ENCODE assay signal across 29 cellular contexts in the genomic region with DNA sequence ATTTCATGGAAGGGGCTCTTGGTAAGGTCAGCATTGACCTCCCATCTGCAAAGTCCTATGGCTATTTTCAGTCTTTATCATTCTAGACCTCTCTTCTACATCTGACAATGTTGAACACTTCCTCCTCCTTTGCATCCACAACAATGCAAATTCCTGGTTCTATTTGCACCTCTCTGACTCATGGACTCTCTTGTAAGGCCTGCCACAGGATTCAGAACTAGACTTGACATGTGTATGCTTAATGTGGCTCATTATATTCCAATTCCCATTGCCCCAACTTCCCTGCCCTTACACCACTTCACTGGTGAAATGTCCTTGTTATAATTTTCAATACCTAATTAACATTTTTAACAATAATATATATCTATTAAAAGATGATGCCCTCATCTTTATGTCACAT.
"Had no signal": no experiment of that assay in that cellular context is flagged by ENCODE, and none has a peak within 500 bp of the region (broad histone marks: within the 10 kb centered on the region; RNA-seq: fewer than 3 reads in every experiment).

No MANE protein-coding gene starts in this region.

- H3K4me1 Mint-ChIP-seq: activated naive CD4-positive, alpha-beta T cell treated with anti-CD3 and anti-CD28 coated beads, Interleukin-2, amount 10 ng/mL, durations not matched to agents 7 days and 5 days; activated naive CD8-positive, alpha-beta T cell treated with anti-CD3 and anti-CD28 coated beads for 36 hours had no signal

- H3K4me3 ChIP-seq: adrenal gland, MG63, SJSA1 had no signal

- H3K27me3 Mint-ChIP-seq: activated CD8-positive, alpha-beta T cell treated with anti-CD3 and anti-CD28 coated beads for 36 hours; activated naive CD4-positive, alpha-beta T cell treated with anti-CD3 and anti-CD28 coated beads, Interleukin-2, amount 10 ng/mL, durations not matched to agents 7 days and 5 days; activated naive CD8-positive, alpha-beta T cell treated with anti-CD3 and anti-CD28 coated beads for 36 hours had no signal

- H3K36me3 ChIP-seq: adrenal gland, MG63, SJSA1 had no signal

- H3K4me3 Mint-ChIP-seq: activated CD8-positive, alpha-beta T cell treated with anti-CD3 and anti-CD28 coated beads for 36 hours; activated naive CD4-positive, alpha-beta T cell treated with anti-CD3 and anti-CD28 coated beads, Interleukin-2, amount 10 ng/mL, durations not matched to agents 7 days and 5 days; activated naive CD8-positive, alpha-beta T cell treated with anti-CD3 and anti-CD28 coated beads for 36 hours; activated T-cell treated with anti-CD3 and anti-CD28 coated beads, Interleukin-2, amount 50 U/mL, for 72 hours had no signal

- H3K27ac Mint-ChIP-seq: activated CD8-positive, alpha-beta T cell treated with anti-CD3 and anti-CD28 coated beads for 36 hours; activated naive CD4-positive, alpha-beta T cell treated with anti-CD3 and anti-CD28 coated beads, Interleukin-2, amount 10 ng/mL, durations not matched to agents 7 days and 5 days; activated naive CD8-positive, alpha-beta T cell treated with anti-CD3 and anti-CD28 coated beads for 36 hours; activated T-cell treated with anti-CD3 and anti-CD28 coated beads, Interleukin-2, amount 50 U/mL, for 72 hours; activated T-helper 2 cell treated with anti-CD3 and anti-CD28 coated beads, Interferon-gamma antibody, Interleukin-2, Interleukin-4, amounts not matched to agents 10 μg/mL and 5 μg/mL and 100 μg/mL, durations not matched to agents 14 hours and 24 hours and 36 hours had no signal

- H3K36me3 Mint-ChIP-seq: activated naive CD4-positive, alpha-beta T cell treated with anti-CD3 and anti-CD28 coated beads, Interleukin-2, amount 10 ng/mL, durations not matched to agents 7 days and 5 days; activated naive CD8-positive, alpha-beta T cell treated with anti-CD3 and anti-CD28 coated beads for 36 hours had no signal

- H3K9me3 ChIP-seq: adrenal gland, MG63, SJSA1 had no signal

- H3K4me1 ChIP-seq: adrenal gland, SJSA1 had no signal

- ATAC-seq: activated CD4-positive, CD25-positive, alpha-beta regulatory T cell treated with anti-CD3 and anti-CD28 coated beads, Interleukin-2, amount 50 U/mL, for 24 hours; activated CD8-positive, alpha-beta T cell treated with anti-CD3 and anti-CD28 coated beads for 36 hours; activated T-cell treated with anti-CD3 and anti-CD28 coated beads, Interleukin-2, amount 50 U/mL, for 72 hours; Panc1; SK-N-SH treated with all-trans-retinoic acid at 6 μM for 48 hours had no signal

- H3K27me3 ChIP-seq: adrenal gland, MG63, SJSA1 had no signal

- DNase-seq: activated CD4-positive, alpha-beta T cell treated with anti-CD3 and anti-CD28 coated beads for 4 hours; activated CD8-positive, alpha-beta memory T cell treated with anti-CD3 and anti-CD28 coated beads, Interleukin-2, amount 50 U/mL, for 4 hours; activated CD8-positive, alpha-beta T cell treated with anti-CD3 and anti-CD28 coated beads for 36 hours; activated gamma-delta T cell treated with Interleukin-2 at 50 U/mL for 16 hours; activated naive CD4-positive, alpha-beta T cell treated with anti-CD3 and anti-CD28 coated beads, Interleukin-2, amount 10 ng/mL, durations not matched to agents 7 days and 5 days; activated naive CD8-positive, alpha-beta T cell treated with anti-CD3 and anti-CD28 coated beads for 36 hours; activated T-cell treated with anti-CD3 and anti-CD28 coated beads, Interleukin-2, amount 50 U/mL, for 72 hours; adrenal gland; anterior cingulate cortex; IMR-90; KBM-7; MV-4-11; NCI-H1092 treated with DMSO at 0.1 percent for 48 hours; NCI-H1436; NCI-H1694 treated with DMSO at 0.1 percent for 48 hours; NCI-H2029 treated with DMSO at 0.1 percent for 48 hours; NCI-H345; NCI-H510A; NCI-H526 treated with DMSO at 0.1 percent for 48 hours; NCI-H82; Right ventricle myocardium superior; SW 1271 had no signal

- H3K27ac ChIP-seq: adrenal gland, RWPE1, SJSA1 had no signal
